In the genomic region with DNA sequence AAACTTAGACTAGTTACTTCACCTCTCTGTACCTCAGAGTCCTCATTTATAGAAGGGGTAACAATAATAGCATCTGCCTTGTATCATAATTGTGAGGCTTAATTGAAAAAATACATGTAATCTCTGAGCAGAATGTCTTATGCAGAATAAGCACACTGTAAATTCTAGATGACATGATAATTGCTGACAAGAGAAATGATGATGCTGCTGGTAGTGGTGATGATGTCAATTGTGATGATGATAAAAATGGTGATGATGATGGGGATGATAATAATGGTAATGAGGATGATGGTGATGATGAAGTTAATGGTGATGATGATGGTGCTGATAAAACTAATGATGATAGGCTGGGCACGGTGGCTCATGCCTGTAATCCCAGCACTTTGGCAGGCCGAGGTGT, we compare ENCODE assay signal across 31 cellular contexts.
DNase-seq lines count a peak whose midpoint lies in the region; ATAC-seq, FAIRE-seq and TF ChIP-seq lines count a peak whose summit lies in the region.
"Had no signal": no experiment of that assay in that cellular context is flagged by ENCODE, and none has a peak within 500 bp of the region (broad histone marks: within the 10 kb centered on the region; RNA-seq: fewer than 3 reads in every experiment).

No MANE protein-coding gene starts in this region.

- in situ Hi-C loops in HepG2 (cut with HindIII; ENCODE audit: extremely low pct_ligation_motif_present, low pct_unique_long_range_greater_than_20kb): no loop called here
- in situ Hi-C loops in K562 (cut with MboI): no loop called here

- intact Hi-C loops in HepG2 (cut with micrococcal nuclease; ENCODE audit: unreplicated experiment) (no loop called here), right lobe of liver (cut with DNase I) (no loop called here), K562 (cut with micrococcal nuclease) (no loop called here)

- TF ChIP-seq RAD21 in HepG2 (CRISPR knock-in tag; IDR thresholded peaks at IDR 0.05) (no peak), A549 (conservative IDR thresholded peaks at IDR 0.05 in 1 of 2, IDR thresholded peaks at IDR 0.05 in 1 of 2) (no peak), K562 (CRISPR knock-in tag; conservative IDR thresholded peaks at IDR 0.05 in 1 of 2, IDR thresholded peaks at IDR 0.05 in 1 of 2) (no peak)

- BruUV-seq in HepG2 (replicated peaks; lab: Mats Ljungman, UMichigan) (no TSS peak), K562 (replicated peaks; lab: Mats Ljungman, UMichigan) (no TSS peak)

- H3K27me3 ChIP-seq in HepG2 (ENCODE audit: control insufficient read depth in 1 of 2, insufficient read depth in 2 of 2, low read length in 2 of 2) (no peaks in the 10 kb centered on the region), right lobe of liver (no peaks in the 10 kb centered on the region), K562 (ENCODE audit: control insufficient read depth in 2 of 2, insufficient read depth in 2 of 2, low read length in 2 of 2) (no peaks in the 10 kb centered on the region)
- H3K27me3 ChIP-seq: BE2C; BLaER1; BLaER1 treated with 17β-estradiol and CSF1 and Interleukin-3, amounts not matched to agents 10 nM and 100 nM had no signal

- ATAC-seq in HepG2 (no peak), right lobe of liver (no peak), A549 (no peak), K562 (no peak), GM18907 (IDR thresholded peaks at IDR 0.05; ENCODE audit: unreplicated experiment) (no peak)
- ATAC-seq: CD8-positive, alpha-beta T cell had no signal

- CTCF ChIA-PET in HepG2 (lab: Yijun Ruan, JAX; ENCODE audit: low intra/inter-chr PET ratio, low total read pairs) (no interaction called here), A549 (lab: Yijun Ruan, JAX) (no interaction called here), K562 (lab: Yijun Ruan, JAX; ENCODE audit: low intra/inter-chr PET ratio) (no interaction called here)

- no peak overlapping the region for H2AFZ ChIP-seq in HepG2 (ENCODE audit: low read length)
- H2AFZ ChIP-seq in K562 (ENCODE audit: low read depth, low read length): no peak overlapping the region

- no peaks in the 10 kb centered on the region for H4K20me1 ChIP-seq in HepG2 (ENCODE audit: insufficient read depth, low read length)
- no peaks in the 10 kb centered on the region for H4K20me1 ChIP-seq in K562 (replicated peaks; ENCODE audit: control insufficient read depth, insufficient read depth, low read length)
- H4K20me1 ChIP-seq: BLaER1; BLaER1 treated with 17β-estradiol and CSF1 and Interleukin-3, amounts not matched to agents 10 nM and 100 nM had no signal

- peaks cover 84% of the 10 kb centered on the region for H3K9me3 ChIP-seq in HepG2 (ENCODE audit: low read length)
- no peaks in the 10 kb centered on the region for H3K9me3 ChIP-seq in right lobe of liver
- H3K9me3 ChIP-seq in A549: peaks cover 9% of the 10 kb centered on the region
- H3K9me3 ChIP-seq in K562 (replicated peaks; ENCODE audit: control insufficient read depth, insufficient read depth, low read depth, low read length): no peaks in the 10 kb centered on the region
- H3K9me3 ChIP-seq: BE2C, Caco-2 had no signal

- H3K4me3 ChIP-seq in HepG2 (replicated peaks in 1 of 3; ENCODE audit: insufficient read depth in 1 of 3, low read depth in 2 of 3, low read length in 3 of 3): no peak overlapping the region
- H3K4me3 ChIP-seq in right lobe of liver: no peak overlapping the region
- H3K4me3 ChIP-seq in A549: no peak overlapping the region
- no peak overlapping the region for H3K4me3 ChIP-seq in K562
- H3K4me3 ChIP-seq: BLaER1; BLaER1 treated with 17β-estradiol and CSF1 and Interleukin-3, amounts not matched to agents 10 nM and 100 nM had no signal

- no peak for TF ChIP-seq CTCF in HepG2 (CRISPR knock-in tag; IDR thresholded peaks at IDR 0.05)
- TF ChIP-seq CTCF in right lobe of liver (IDR thresholded peaks at IDR 0.05): no peak
- no peak for TF ChIP-seq CTCF in A549 (IDR thresholded peaks at IDR 0.05)
- no peak for TF ChIP-seq CTCF in K562 (IDR thresholded peaks at IDR 0.05 in 2 of 3, conservative IDR thresholded peaks at IDR 0.05 in 1 of 3; ENCODE audit: insufficient read depth in 2 of 3, low read depth in 1 of 3, low read length in 3 of 3)

- DNase-seq in HepG2 (ENCODE audit: low spot score): no peak
- no peak for DNase-seq in right lobe of liver
- no peak for DNase-seq in A549 (ENCODE audit: low read depth in 1 of 2, low spot score in 1 of 2)
- DNase-seq in K562 (ENCODE audit: extremely low read depth in 1 of 4, low spot score in 3 of 4): no peak
- DNase-seq in medulla oblongata (ENCODE audit: extremely low spot score): no peak
- DNase-seq: 8988T; ACHN; AML-193; BE2C; C1 segment of cervical spinal cord; Caco-2; Calu3; CD4-positive, alpha-beta T cell; CD4-positive, CD25-positive, alpha-beta regulatory T cell; CD8-positive, alpha-beta memory T cell; CD8-positive, alpha-beta T cell; COR-L47; DMS 273 treated with DMSO at 0.1 percent for 48 hours; DMS153; DMS53; DMS79; DMS79 treated with DMSO at 0.1 percent for 48 hours; DND-41; EL had no signal

- no peak overlapping the region for H3K4me2 ChIP-seq in HepG2 (ENCODE audit: low read depth, low read length)
- H3K4me2 ChIP-seq in A549: no peak overlapping the region
- no peak overlapping the region for H3K4me2 ChIP-seq in K562 (ENCODE audit: insufficient read depth, low read length)
- H3K4me2 ChIP-seq: BLaER1 had no signal

- no peaks in the 10 kb centered on the region for H3K4me1 ChIP-seq in HepG2 (ENCODE audit: insufficient read depth, low read length)
- H3K4me1 ChIP-seq in right lobe of liver: no peaks in the 10 kb centered on the region
- no peaks in the 10 kb centered on the region for H3K4me1 ChIP-seq in A549
- H3K4me1 ChIP-seq in K562 (replicated peaks in 1 of 2; ENCODE audit: control insufficient read depth in 2 of 2, insufficient read depth in 2 of 2, low read length in 2 of 2): no peaks in the 10 kb centered on the region
- H3K4me1 ChIP-seq: BE2C, Caco-2 had no signal

- H3K36me3 ChIP-seq in HepG2 (replicated peaks in 1 of 2; ENCODE audit: control insufficient read depth in 1 of 2, insufficient read depth in 2 of 2, low read length in 2 of 2): no peaks in the 10 kb centered on the region
- no peaks in the 10 kb centered on the region for H3K36me3 ChIP-seq in right lobe of liver
- H3K36me3 ChIP-seq in K562 (ENCODE audit: control insufficient read depth, insufficient read depth, low read length): no peaks in the 10 kb centered on the region
- H3K36me3 ChIP-seq: BE2C; BLaER1; BLaER1 treated with 17β-estradiol and CSF1 and Interleukin-3, amounts not matched to agents 10 nM and 100 nM had no signal

- POLR2A ChIA-PET in HepG2 (lab: Yijun Ruan, JAX) (no interaction called here), A549 (lab: Yijun Ruan, JAX) (no interaction called here), K562 (lab: Yijun Ruan, JAX) (no interaction called here)

- no peaks in the 10 kb centered on the region for H3K79me2 ChIP-seq in HepG2 (ENCODE audit: insufficient read depth, low read length)
- no peaks in the 10 kb centered on the region for H3K79me2 ChIP-seq in K562 (ENCODE audit: control insufficient read depth, insufficient read depth, low read length)

- H3K9me1 ChIP-seq in K562 (ENCODE audit: control insufficient read depth, insufficient read depth, low read length): no peaks in the 10 kb centered on the region

- no peak overlapping the region for H3K27ac ChIP-seq in HepG2 (ENCODE audit: extremely low read length, insufficient read depth, low read length)
- no peak overlapping the region for H3K27ac ChIP-seq in right lobe of liver
- no peak overlapping the region for H3K27ac ChIP-seq in A549
- no peak overlapping the region for H3K27ac ChIP-seq in K562 (ENCODE audit: extremely low read depth, low read depth, low read length)
- H3K27ac ChIP-seq: 22Rv1, BLaER1, C4-2B had no signal

- FAIRE-seq in HepG2 (lab: Jason Lieb, UNC): no peak
- no peak for FAIRE-seq in A549 (lab: Jason Lieb, UNC)
- no peak for FAIRE-seq in K562 (lab: Jason Lieb, UNC)
- FAIRE-seq: A204.1, D721Med had no signal

- WGBS in HepG2 (ENCODE audit: low lambda C conversion rate): 16% methylated on average over 2 of the region's 2 CpGs
- WGBS in right lobe of liver (ENCODE audit: insufficient coverage, low coverage, low lambda C conversion rate, missing lambda C conversion rate): 50% methylated on average over 1 of the region's 2 CpGs
- WGBS in A549 (ENCODE audit: missing lambda C conversion rate): 24% methylated on average over 2 of the region's 2 CpGs
- 0% methylated on average over 2 of the region's 2 CpGs for WGBS in K562 (ENCODE audit: insufficient coverage, low coverage, missing lambda C conversion rate)

- no peak for TF ChIP-seq POLR2A in HepG2 (IDR thresholded peaks at IDR 0.05; ENCODE audit: insufficient read depth in 1 of 2, low read depth in 2 of 2, low read length in 2 of 2)
- no peak for TF ChIP-seq POLR2A in right lobe of liver (IDR thresholded peaks at IDR 0.05)
- no peak for TF ChIP-seq POLR2A in A549 (IDR thresholded peaks at IDR 0.05; ENCODE audit: low read length)
- no peak for TF ChIP-seq POLR2A in K562 (conservative IDR thresholded peaks at IDR 0.05)

- TF ChIP-seq EP300 in HepG2 (IDR thresholded peaks at IDR 0.05; ENCODE audit: low read depth in 2 of 2, low read length in 2 of 2) (no peak), HepG2 (CRISPR knock-in tag; IDR thresholded peaks at IDR 0.05; ENCODE audit: borderline replicate concordance) (no peak), A549 (IDR thresholded peaks at IDR 0.05) (no peak), K562 (IDR thresholded peaks at IDR 0.05; ENCODE audit: low read length) (no peak)

- H3K9ac ChIP-seq in HepG2 (ENCODE audit: insufficient read depth, low read depth, low read length) (no peak overlapping the region), K562 (ENCODE audit: insufficient read depth in 1 of 2, low read depth in 2 of 2, low read length in 2 of 2) (no peak overlapping the region)
- H3K9ac ChIP-seq: BLaER1; BLaER1 treated with 17β-estradiol and CSF1 and Interleukin-3, amounts not matched to agents 10 nM and 100 nM had no signal

TF ChIP-seq in HepG2, 621 proteins besides CTCF, POLR2A, EP300 and RAD21 (continues in another document):
- TF ChIP-seq ATF7 (IDR thresholded peaks at IDR 0.05) (peak; percentile 24; the same call in 1 of the 2 replicates), ATF7 (CRISPR knock-in tag; IDR thresholded peaks at IDR 0.05) (no peak), MAFF (IDR thresholded peaks at IDR 0.05; ENCODE audit: low read depth, low read length) (peak; percentile 48; the same call in 1 of the 2 replicates)

TF ChIP-seq in A549, 52 proteins besides CTCF, POLR2A, EP300 and RAD21:
- TF ChIP-seq FOSB (CRISPR knock-in tag; IDR thresholded peaks at IDR 0.05) (no peak), MAFK (IDR thresholded peaks at IDR 0.05; ENCODE audit: partially characterized antibody) (peak; percentile 15)
TF ChIP-seq in A549: peak in this region for 1.

TF ChIP-seq in K562, 482 proteins besides CTCF, POLR2A, EP300 and RAD21 (continues in another document):
- no peak for TF ChIP-seq BRCA1 (IDR thresholded peaks at IDR 0.05)
- TF ChIP-seq BRCA1 (CRISPR knock-in tag; IDR thresholded peaks at IDR 0.05): no peak
- TF ChIP-seq ILK (tag; IDR thresholded peaks at IDR 0.05; ENCODE audit: borderline replicate concordance, low read depth): no peak
- TF ChIP-seq GATA2 (CRISPR knock-in tag; IDR thresholded peaks at IDR 0.05): no peak
